ENCODE assay signal across 8 cellular contexts in the genomic region with DNA sequence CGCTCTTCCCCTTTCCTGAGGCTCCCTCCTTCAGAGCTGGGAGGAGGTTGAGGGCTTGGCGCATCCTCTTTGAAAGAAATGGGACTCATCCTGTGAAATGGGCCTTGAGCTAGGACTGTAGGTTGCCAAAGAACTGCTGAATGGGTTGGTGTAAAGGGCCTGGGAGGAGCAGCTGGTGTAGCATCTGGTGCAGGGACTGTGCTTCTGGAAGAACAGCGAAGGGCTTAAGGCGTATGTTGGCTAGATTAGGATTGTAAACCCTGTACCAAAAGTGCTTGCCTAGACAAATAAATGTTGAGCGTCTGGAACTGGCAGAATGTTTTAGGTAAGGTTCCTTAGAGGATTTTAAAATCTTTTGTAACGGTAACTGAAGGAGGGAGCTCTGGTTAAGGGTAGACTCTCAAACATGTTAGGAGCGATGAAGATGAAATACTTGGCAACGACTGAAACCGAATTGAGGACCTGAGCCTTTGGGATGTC. TPM values are rescaled to one million over a fixed set of nuclear protein-coding genes. Genes with fewer than 3 reads are reported as not detected.
A peak's percentile ranks its signal among the peaks of the same experiment; 100 is the strongest.
DNase-seq lines count a peak whose midpoint lies in the region; ATAC-seq and TF ChIP-seq lines count a peak whose summit lies in the region.

No MANE protein-coding gene starts in this region.

- H3K27ac ChIP-seq in C4-2B, result peak overlapping the region; percentile 95
- peak overlapping the region; percentile 96 for H3K27ac ChIP-seq in naive thymus-derived CD4-positive, alpha-beta T cell (ENCODE audit: low read depth, low read length)

- CTCF ChIA-PET in naive thymus-derived CD4-positive, alpha-beta T cell (lab: Charles Lee), result interaction anchor here (0.7 to 1.5 kb wide), 4 partner anchors 27 to 1006 kb away, joined by 3 to 5 read pairs (median 3); no protein-coding TSS in a partner anchor

- peaks cover 26% of the 10 kb centered on the region for H3K4me1 Mint-ChIP-seq in endothelial cell (ENCODE audit: unreplicated experiment)
- peaks cover 35 to 77% (median 63%) of the 10 kb centered on the region in 7 donors for H3K4me1 Mint-ChIP-seq in naive thymus-derived CD4-positive, alpha-beta T cell

- no peaks in the 10 kb centered on the region for H3K9me3 ChIP-seq in naive thymus-derived CD4-positive, alpha-beta T cell (ENCODE audit: control insufficient read depth in 2 of 3, low read length in 3 of 3)

- H3K27me3 ChIP-seq in naive thymus-derived CD4-positive, alpha-beta T cell (ENCODE audit: control insufficient read depth in 2 of 2, insufficient read depth in 2 of 2, low read length in 2 of 2), result no peaks in the 10 kb centered on the region

- peaks cover 0 to 7% (median 0%) of the 10 kb centered on the region in 3 experiments for H3K36me3 ChIP-seq in naive thymus-derived CD4-positive, alpha-beta T cell (ENCODE audit: control insufficient read depth in 2 of 3, insufficient read depth in 3 of 3, low read length in 3 of 3)

- peak; percentile 44 for ATAC-seq in GM19023 (IDR thresholded peaks at IDR 0.05; ENCODE audit: unreplicated experiment)
- peak; percentile 30 for ATAC-seq in HG03135 (IDR thresholded peaks at IDR 0.05; ENCODE audit: unreplicated experiment)
- peak; percentile 8 for ATAC-seq in naive thymus-derived CD4-positive, alpha-beta T cell

- H3K27ac Mint-ChIP-seq in endothelial cell (ENCODE audit: unreplicated experiment), result peak overlapping the region; percentile 99
- H3K27ac Mint-ChIP-seq in naive thymus-derived CD4-positive, alpha-beta T cell, result peak overlapping the region; percentile 100

- peaks cover 17 to 38% of the 10 kb centered on the region in 2 donors for H3K4me1 ChIP-seq in naive thymus-derived CD4-positive, alpha-beta T cell (ENCODE audit: control insufficient read depth in 2 of 2, insufficient read depth in 2 of 2, low read length in 2 of 2)

- intact Hi-C loops in naive thymus-derived CD4-positive, alpha-beta T cell (cut with micrococcal nuclease), result loop anchor here (1.0 to 10.0 kb wide), 18 partner anchors 24 to 1784 kb away; a partner anchor contains a TSS

- H3K9me3 Mint-ChIP-seq in endothelial cell (ENCODE audit: unreplicated experiment), result no peaks in the 10 kb centered on the region
- H3K9me3 Mint-ChIP-seq in naive thymus-derived CD4-positive, alpha-beta T cell, result peaks cover 0 to 3% (median 0%) of the 10 kb centered on the region in 11 donors

- TF ChIP-seq CTCF in C4-2B (conservative IDR thresholded peaks at IDR 0.05) (no peak), endothelial cell (IDR thresholded peaks at IDR 0.05; ENCODE audit: unreplicated experiment) (no peak)

- H3K4me3 ChIP-seq in naive thymus-derived CD4-positive, alpha-beta T cell (ENCODE audit: low read length), result peak overlapping the region; percentile 92

- no peaks in the 10 kb centered on the region for H3K36me3 Mint-ChIP-seq in endothelial cell (ENCODE audit: low read depth, unreplicated experiment)
- peaks cover 0 to 19% (median 3%) of the 10 kb centered on the region in 5 donors for H3K36me3 Mint-ChIP-seq in naive thymus-derived CD4-positive, alpha-beta T cell

- no peaks in the 10 kb centered on the region for H3K27me3 Mint-ChIP-seq in endothelial cell (ENCODE audit: unreplicated experiment)
- peaks cover 0 to 3% (median 0%) of the 10 kb centered on the region in 5 donors for H3K27me3 Mint-ChIP-seq in naive thymus-derived CD4-positive, alpha-beta T cell

- POLR2A ChIA-PET in naive thymus-derived CD4-positive, alpha-beta T cell (lab: Charles Lee), result interaction anchor here (0.8 to 2.2 kb wide), 12 partner anchors 9 to 1208 kb away, joined by 3 to 13 read pairs (median 4); a partner anchor contains a TSS

- peak overlapping the region; percentile 96 for H3K4me3 Mint-ChIP-seq in endothelial cell (ENCODE audit: unreplicated experiment)
- H3K4me3 Mint-ChIP-seq in naive thymus-derived CD4-positive, alpha-beta T cell, result peak overlapping the region; percentile 95 to 99 (median 98)

- DNase-seq in SHP77 (lab: John Stamatoyannopoulos, UW), result peak; percentile 22 to 45
- DNase-seq in endothelial cell (ENCODE audit: low spot score), result no peak
- no peak for DNase-seq in naive thymus-derived CD4-positive, alpha-beta T cell
- no peak for DNase-seq in NCI-H2107 treated with DMSO at 0.1 percent for 48 hours (lab: John Stamatoyannopoulos, UW; ENCODE audit: unreplicated experiment)
- DNase-seq in iPS-NIHi7 (ENCODE audit: extremely low spot score), result no peak

RNA-seq across cellular contexts. Expression of a gene that starts 0.6 kb away (rescaled TPM):
- total RNA-seq in endothelial cell (ENCODE audit: unreplicated experiment), result 22.0 TPM
- 10 to 100 TPM; 18.3 to 25.4 (median 19.6) TPM for total RNA-seq in naive thymus-derived CD4-positive, alpha-beta T cell
- polyA plus RNA-seq in naive thymus-derived CD4-positive, alpha-beta T cell, result 10 to 100 TPM; 11.9 to 13.6 TPM

RNA-seq across cellular contexts. Expression of a gene that starts 27.4 kb away (rescaled TPM):
- total RNA-seq in endothelial cell (ENCODE audit: unreplicated experiment), result 17.9 TPM
- 1 to 10 TPM in 1 of 5 experiments, under 1 TPM in 2, not detected in 2; 0.24 to 1.6 (median 0.80) TPM for total RNA-seq in naive thymus-derived CD4-positive, alpha-beta T cell
- polyA plus RNA-seq in naive thymus-derived CD4-positive, alpha-beta T cell, result 1 to 10 TPM in 1 of 2 donors, not detected in 1; 1.5 TPM

Comparison
In these comparisons a context has a peak if more than half of its experiments do, and no peak if none do; other contexts are left out.
1. DNase-seq: peak in SHP77 (2 of 2); none in endothelial cell (single experiment), naive thymus-derived CD4-positive, alpha-beta T cell (0 of 9), NCI-H2107 treated with DMSO at 0.1 percent for 48 hours (single experiment) and iPS-NIHi7 (single experiment).
2. Peak in every context shown above with its lines, with median percentiles within 50 percentile points of each other: ATAC-seq.